ENCODE assay signal across 30 cellular contexts in the genomic region with DNA sequence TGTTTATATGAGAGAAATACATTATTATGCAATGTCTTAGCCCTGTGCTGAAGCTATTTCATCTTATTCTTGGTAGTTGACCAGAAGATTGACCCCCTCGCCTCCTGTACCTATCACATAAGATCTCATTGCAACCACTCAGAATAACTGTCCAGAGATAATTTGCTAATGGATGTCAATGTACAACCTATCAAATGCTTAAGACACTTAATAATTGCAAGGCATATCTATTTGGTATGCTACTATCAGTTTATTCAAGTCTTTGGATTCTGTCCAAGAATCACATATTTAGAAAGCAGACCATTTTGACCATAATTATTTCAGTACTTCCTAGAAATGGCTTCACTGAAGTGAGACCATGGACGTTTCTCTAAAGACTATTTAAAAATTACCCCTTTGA.
"Had no signal": no experiment of that assay in that cellular context is flagged by ENCODE, and none has a peak within 500 bp of the region (broad histone marks: within the 10 kb centered on the region; RNA-seq: fewer than 3 reads in every experiment).

No MANE protein-coding gene starts in this region.

- H3K4me1 Mint-ChIP-seq: activated CD4-positive, alpha-beta T cell treated with anti-CD3 and anti-CD28 coated beads, Interleukin-2, amount 10 ng/mL, durations not matched to agents 24 days and 14 days; activated naive CD8-positive, alpha-beta T cell treated with anti-CD3 and anti-CD28 coated beads for 36 hours; activated T-helper 17 cell treated with anti-CD3 and anti-CD28 coated beads, Interleukin-2, amount 50 U/mL, for 72 hours; central memory CD8-positive, alpha-beta T cell had no signal

- H3K4me3 Mint-ChIP-seq: activated CD4-positive, alpha-beta T cell treated with anti-CD3 and anti-CD28 coated beads, Interleukin-2, amount 10 ng/mL, durations not matched to agents 24 days and 14 days; activated CD8-positive, alpha-beta T cell treated with anti-CD3 and anti-CD28 coated beads for 36 hours; activated naive CD8-positive, alpha-beta T cell treated with anti-CD3 and anti-CD28 coated beads for 36 hours; activated T-cell treated with anti-CD3 and anti-CD28 coated beads, Interleukin-2, amount 50 U/mL, for 72 hours; activated T-helper 17 cell treated with anti-CD3 and anti-CD28 coated beads, Interleukin-2, amount 50 U/mL, for 72 hours; central memory CD8-positive, alpha-beta T cell; T-helper 1 cell treated with Interleukin-12 subunit alpha and Interleukin-12 subunit beta and Interleukin-4 antibody, amounts not matched to agents 30 μg/mL and 1 μg/mL, for 36 hours; T-helper 2 cell treated with Interferon-gamma antibody and Interleukin-4, amounts not matched to agents 5 μg/mL and 100 μg/mL, for 36 hours had no signal

- ATAC-seq: activated CD8-positive, alpha-beta T cell treated with anti-CD3 and anti-CD28 coated beads for 36 hours; activated T-cell treated with anti-CD3 and anti-CD28 coated beads, Interleukin-2, amount 50 U/mL, for 72 hours; activated T-helper 17 cell treated with anti-CD3 and anti-CD28 coated beads, Interleukin-2, amount 50 U/mL, for 72 hours; PC-3 had no signal

- H3K36me3 ChIP-seq: ascending aorta, cardiac muscle cell, Peyer's patch, SJSA1 had no signal

- H3K27ac Mint-ChIP-seq: activated CD4-positive, alpha-beta T cell treated with anti-CD3 and anti-CD28 coated beads, Interleukin-2, amount 10 ng/mL, durations not matched to agents 24 days and 14 days; activated CD8-positive, alpha-beta T cell treated with anti-CD3 and anti-CD28 coated beads for 36 hours; activated naive CD8-positive, alpha-beta T cell treated with anti-CD3 and anti-CD28 coated beads for 36 hours; activated T-cell treated with anti-CD3 and anti-CD28 coated beads, Interleukin-2, amount 50 U/mL, for 72 hours; activated T-helper 17 cell treated with anti-CD3 and anti-CD28 coated beads, Interleukin-2, amount 50 U/mL, for 72 hours; T-helper 1 cell treated with Interleukin-12 subunit alpha and Interleukin-12 subunit beta and Interleukin-4 antibody, amounts not matched to agents 30 μg/mL and 1 μg/mL, for 36 hours; T-helper 2 cell treated with Interferon-gamma antibody and Interleukin-4, amounts not matched to agents 5 μg/mL and 100 μg/mL, for 36 hours had no signal

- H3K36me3 Mint-ChIP-seq: activated naive CD8-positive, alpha-beta T cell treated with anti-CD3 and anti-CD28 coated beads for 36 hours had no signal

- H3K4me3 ChIP-seq: ascending aorta, cardiac muscle cell, Peyer's patch, SJSA1 had no signal

- H3K27me3 ChIP-seq: ascending aorta, cardiac muscle cell, Peyer's patch, SJSA1 had no signal

- H3K27ac ChIP-seq: ascending aorta, cardiac muscle cell, Peyer's patch, SJSA1 had no signal

- H3K4me1 ChIP-seq: ascending aorta, Peyer's patch, SJSA1 had no signal

- H3K9me3 ChIP-seq: ascending aorta, Peyer's patch, SJSA1 had no signal

- H3K9me3 Mint-ChIP-seq: activated CD4-positive, alpha-beta T cell treated with anti-CD3 and anti-CD28 coated beads, Interleukin-2, amount 10 ng/mL, durations not matched to agents 24 days and 14 days; activated CD8-positive, alpha-beta T cell treated with anti-CD3 and anti-CD28 coated beads for 36 hours; activated naive CD8-positive, alpha-beta T cell treated with anti-CD3 and anti-CD28 coated beads for 36 hours; activated T-cell treated with anti-CD3 and anti-CD28 coated beads, Interleukin-2, amount 50 U/mL, for 72 hours; activated T-helper 17 cell treated with anti-CD3 and anti-CD28 coated beads, Interleukin-2, amount 50 U/mL, for 72 hours; central memory CD8-positive, alpha-beta T cell; T-helper 1 cell treated with Interleukin-12 subunit alpha and Interleukin-12 subunit beta and Interleukin-4 antibody, amounts not matched to agents 30 μg/mL and 1 μg/mL, for 36 hours; T-helper 2 cell treated with Interferon-gamma antibody and Interleukin-4, amounts not matched to agents 5 μg/mL and 100 μg/mL, for 36 hours had no signal

- DNase-seq: activated CD4-positive, alpha-beta T cell treated with anti-CD3 and anti-CD28 coated beads, Interleukin-2, amount 10 ng/mL, durations not matched to agents 24 days and 14 days; activated CD4-positive, alpha-beta T cell treated with anti-CD3 and anti-CD28 coated beads, Interleukin-2, amount 50 U/mL, for 4 hours; activated CD8-positive, alpha-beta T cell treated with anti-CD3 and anti-CD28 coated beads for 36 hours; activated effector memory CD4-positive, alpha-beta T cell treated with anti-CD3 and anti-CD28 coated beads, Interleukin-2, amount 50 U/mL, for 16 hours; activated naive CD4-positive, alpha-beta T cell; activated naive CD4-positive, alpha-beta T cell treated with anti-CD3 and anti-CD28 coated beads, Interleukin-2, amount 50 U/mL, for 16 hours; activated naive CD8-positive, alpha-beta T cell treated with anti-CD3 and anti-CD28 coated beads for 36 hours; activated T-cell treated with anti-CD3 and anti-CD28 coated beads, Interleukin-2, amount 50 U/mL, for 1 hour; activated T-cell treated with anti-CD3 and anti-CD28 coated beads, Interleukin-2, amount 50 U/mL, for 72 hours; amygdala; Karpas-422; NCI-H1105; NCI-H1417 treated with DMSO at 0.1 percent for 48 hours; NCI-H1930; NCI-H2081 treated with DMSO at 0.1 percent for 48 hours; NCI-H226; NCI-H446 treated with DMSO at 0.1 percent for 48 hours; NCI-H524 treated with DMSO at 0.1 percent for 48 hours; NCI-H774; PC-3; Peyer's patch; RPMI8226; SHP77 treated with DMSO at 0.1 percent for 48 hours had no signal
